In genomic region chr3:12891391-12891984, GRCh38 we compare ENCODE assay signal across 1 cellular context.
TF ChIP-seq lines count a peak whose summit lies in the region.

No MANE protein-coding gene starts in this region.

TF ChIP-seq in SK-N-SH treated with all-trans-retinoic acid at 6 μM for 48 hours, 23 proteins besides CTCF, POLR2A, EP300 and RAD21 (continued from another document):
- TF ChIP-seq SNAI2 (CRISPR knock-in tag; IDR thresholded peaks at IDR 0.05), result no peak
- no peak for TF ChIP-seq ZNF565 (CRISPR knock-in tag; conservative IDR thresholded peaks at IDR 0.05; ENCODE audit: low read depth)
- TF ChIP-seq TOX (CRISPR knock-in tag; IDR thresholded peaks at IDR 0.05; ENCODE audit: borderline replicate concordance), result no peak
